In the genomic region with DNA sequence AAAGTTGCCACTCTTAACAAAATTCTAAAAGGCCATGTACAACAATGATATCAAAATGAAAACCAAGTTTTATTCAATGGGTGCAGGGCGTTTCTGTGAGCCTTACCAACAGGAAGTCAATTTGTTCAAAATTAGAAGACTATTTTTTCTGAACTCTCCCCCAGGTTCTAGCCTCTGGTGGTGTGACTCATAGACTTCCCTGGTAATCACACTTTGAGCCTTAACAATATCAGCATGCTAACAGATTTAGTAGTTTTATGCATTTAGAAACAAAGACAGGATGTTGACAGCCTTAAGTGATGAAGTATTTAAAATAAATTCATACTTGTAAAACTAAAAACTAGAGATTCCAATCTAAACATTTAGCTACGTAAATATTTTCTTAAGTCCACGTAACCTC, we compare ENCODE assay signal across 11 cellular contexts.
DNase-seq lines count a peak whose midpoint lies in the region; ATAC-seq and TF ChIP-seq lines count a peak whose summit lies in the region.
"Had no signal": no experiment of that assay in that cellular context is flagged by ENCODE, and none has a peak within 500 bp of the region (broad histone marks: within the 10 kb centered on the region; RNA-seq: fewer than 3 reads in every experiment).

No MANE protein-coding gene starts in this region.

- H3K4me1 Mint-ChIP-seq in T-helper 1 cell treated with Interleukin-12 subunit alpha and Interleukin-12 subunit beta and Interleukin-4 antibody, amounts not matched to agents 30 μg/mL and 1 μg/mL, for 36 hours (ENCODE audit: low read depth) = peaks cover 76% of the 10 kb centered on the region

- H3K36me3 Mint-ChIP-seq in T-helper 1 cell treated with Interleukin-12 subunit alpha and Interleukin-12 subunit beta and Interleukin-4 antibody, amounts not matched to agents 30 μg/mL and 1 μg/mL, for 36 hours (ENCODE audit: low read depth) = peaks cover 47% of the 10 kb centered on the region

- no peak for TF ChIP-seq EP300 in ovary (IDR thresholded peaks at IDR 0.05)
- no peak for TF ChIP-seq EP300 in sigmoid colon (IDR thresholded peaks at IDR 0.05)

- no peak for TF ChIP-seq POLR2A in ovary (IDR thresholded peaks at IDR 0.05)
- TF ChIP-seq POLR2A in sigmoid colon (IDR thresholded peaks at IDR 0.05) = no peak

- H3K27me3 Mint-ChIP-seq in T-helper 1 cell treated with Interleukin-12 subunit alpha and Interleukin-12 subunit beta and Interleukin-4 antibody, amounts not matched to agents 30 μg/mL and 1 μg/mL, for 36 hours (ENCODE audit: low read depth) = no peaks in the 10 kb centered on the region
- H3K27me3 Mint-ChIP-seq: progenitor cell of endocrine pancreas had no signal

- no peak overlapping the region for H3K9ac ChIP-seq in fibroblast of lung (ENCODE audit: insufficient read depth, low read length)

- H3K9me3 ChIP-seq in fibroblast of lung (ENCODE audit: control insufficient read depth, insufficient read depth, low read depth, low read length) (no peaks in the 10 kb centered on the region), ovary (no peaks in the 10 kb centered on the region), sigmoid colon (no peaks in the 10 kb centered on the region)

- no peak overlapping the region for H3K4me2 ChIP-seq in fibroblast of lung (ENCODE audit: extremely low read depth, insufficient read depth, low read length)
- H3K4me2 ChIP-seq: hepatocyte had no signal

- DNase-seq in AG08395 (ENCODE audit: low spot score) (peak; percentile 24), fibroblast of lung (ENCODE audit: low read depth in 2 of 2) (peak; percentile 22 to 60), ovary (no peak), sigmoid colon (no peak)
- DNase-seq: NCI-H1694 treated with DMSO at 0.1 percent for 48 hours had no signal

- peak overlapping the region; percentile 48 for H3K4me3 Mint-ChIP-seq in T-helper 1 cell treated with Interleukin-12 subunit alpha and Interleukin-12 subunit beta and Interleukin-4 antibody, amounts not matched to agents 30 μg/mL and 1 μg/mL, for 36 hours

- H4K20me1 ChIP-seq in fibroblast of lung (ENCODE audit: control insufficient read depth, extremely low read depth, insufficient read depth, low read length) = no peaks in the 10 kb centered on the region

- H3K27me3 ChIP-seq in fibroblast of lung (ENCODE audit: control insufficient read depth, insufficient read depth, low read length) = no peaks in the 10 kb centered on the region
- H3K27me3 ChIP-seq in ovary = no peaks in the 10 kb centered on the region
- H3K27me3 ChIP-seq in sigmoid colon = no peaks in the 10 kb centered on the region
- H3K27me3 ChIP-seq: hepatocyte had no signal

- intact Hi-C loops in ovary (cut with DNase I) (no loop called here), sigmoid colon (cut with DNase I) (no loop called here)

- peaks cover 5% of the 10 kb centered on the region for H3K9me3 Mint-ChIP-seq in T-helper 1 cell treated with Interleukin-12 subunit alpha and Interleukin-12 subunit beta and Interleukin-4 antibody, amounts not matched to agents 30 μg/mL and 1 μg/mL, for 36 hours

- peak; percentile 41 for ATAC-seq in GM21390 (IDR thresholded peaks at IDR 0.05; ENCODE audit: unreplicated experiment)
- ATAC-seq in GM21528 (IDR thresholded peaks at IDR 0.05; ENCODE audit: low FRiP score, unreplicated experiment) = no peak
- ATAC-seq in HG03039 (IDR thresholded peaks at IDR 0.05; ENCODE audit: unreplicated experiment) = no peak

- H2AFZ ChIP-seq in fibroblast of lung (ENCODE audit: low read length) = no peak overlapping the region
- H2AFZ ChIP-seq: hepatocyte had no signal

- H3K4me1 ChIP-seq in fibroblast of lung (ENCODE audit: control insufficient read depth, extremely low read depth, insufficient read depth, low read length) (peaks cover 13% of the 10 kb centered on the region), ovary (ENCODE audit: insufficient read depth) (no peaks in the 10 kb centered on the region), sigmoid colon (peaks cover 0 to 25% (median 20%) of the 10 kb centered on the region in 4 donors)

- H3K79me2 ChIP-seq in fibroblast of lung (ENCODE audit: control insufficient read depth, insufficient read depth, low read length) = no peaks in the 10 kb centered on the region
- H3K79me2 ChIP-seq: hepatocyte had no signal

- H3K36me3 ChIP-seq in fibroblast of lung (ENCODE audit: control insufficient read depth, insufficient read depth, low read length) (no peaks in the 10 kb centered on the region), ovary (no peaks in the 10 kb centered on the region), sigmoid colon (no peaks in the 10 kb centered on the region)

- H3K27ac ChIP-seq in fibroblast of lung (ENCODE audit: insufficient read depth, low read length) = no peak overlapping the region
- no peak overlapping the region for H3K27ac ChIP-seq in ovary
- no peak overlapping the region for H3K27ac ChIP-seq in sigmoid colon
- H3K27ac ChIP-seq: hepatocyte had no signal

- no peak for TF ChIP-seq CTCF in fibroblast of lung (conservative IDR thresholded peaks at IDR 0.05 in 1 of 2, IDR thresholded peaks at IDR 0.05 in 1 of 2; ENCODE audit: low read depth in 1 of 2, low read length in 2 of 2)
- TF ChIP-seq CTCF in ovary (IDR thresholded peaks at IDR 0.05) = no peak
- TF ChIP-seq CTCF in sigmoid colon (IDR thresholded peaks at IDR 0.05) = no peak

- no peak overlapping the region for H3K4me3 ChIP-seq in fibroblast of lung (replicated peaks in 1 of 4; ENCODE audit: control extremely low read depth in 1 of 4, insufficient read depth in 1 of 4, low read depth in 3 of 4, low read length in 4 of 4)
- H3K4me3 ChIP-seq in ovary = no peak overlapping the region
- no peak overlapping the region for H3K4me3 ChIP-seq in sigmoid colon
- H3K4me3 ChIP-seq: hepatocyte had no signal

- 80 to 85% (median 81%) methylated on average over 3 of the region's 3 CpGs for WGBS in ovary, 3 donors
- 63 to 76% methylated on average over 3 of the region's 3 CpGs for WGBS in sigmoid colon, 2 donors

- H3K27ac Mint-ChIP-seq in T-helper 1 cell treated with Interleukin-12 subunit alpha and Interleukin-12 subunit beta and Interleukin-4 antibody, amounts not matched to agents 30 μg/mL and 1 μg/mL, for 36 hours = peak overlapping the region; percentile 89
- H3K27ac Mint-ChIP-seq: progenitor cell of endocrine pancreas had no signal

Comparison
In these comparisons a context has a peak if more than half of its experiments do, and no peak if none do; other contexts are left out.
1. DNase-seq: peak in AG08395 (single experiment) and fibroblast of lung (2 of 2); none in ovary (0 of 5) and sigmoid colon (single experiment).